ENCODE assay signal across 11 cellular contexts in the genomic region with DNA sequence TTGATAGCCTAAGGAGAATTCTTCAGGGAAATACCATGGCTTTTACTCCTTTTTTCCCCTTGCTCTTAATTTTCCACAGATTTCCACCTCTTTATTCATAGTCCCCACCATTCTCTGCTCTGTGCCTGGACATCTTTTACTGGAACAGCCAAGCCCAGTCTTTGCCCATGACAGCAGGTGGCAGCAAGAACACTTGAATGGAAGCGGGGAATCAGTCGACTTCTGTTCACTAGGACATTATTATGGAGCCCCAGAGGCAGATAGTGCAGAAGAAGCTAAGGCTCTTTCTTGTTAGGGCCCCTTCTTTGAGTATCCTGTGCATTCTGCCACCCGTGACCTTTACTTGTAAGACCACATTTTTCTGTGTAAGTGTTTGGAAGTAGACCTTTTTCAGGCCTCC. TPM values are rescaled to one million over a fixed set of nuclear protein-coding genes. Genes with fewer than 3 reads are reported as not detected.
A peak's percentile ranks its signal among the peaks of the same experiment; 100 is the strongest.
DNase-seq lines count a peak whose midpoint lies in the region; ATAC-seq and TF ChIP-seq lines count a peak whose summit lies in the region.
"Had no signal": no experiment of that assay in that cellular context is flagged by ENCODE, and none has a peak within 500 bp of the region (broad histone marks: within the 10 kb centered on the region; RNA-seq: fewer than 3 reads in every experiment).

No MANE protein-coding gene starts in this region.

- DNase-seq in NCI-H82 (lab: John Stamatoyannopoulos, UW) (peak; percentile 36), NCI-H82 treated with DMSO at 0.1 percent for 48 hours (lab: John Stamatoyannopoulos, UW; ENCODE audit: unreplicated experiment) (no peak), HL-60 (ENCODE audit: low read depth in 1 of 2, low spot score in 1 of 2) (peak in 1 of 2 experiments; percentile 79), SK-N-SH (peak; percentile 15), vagina (ENCODE audit: extremely low spot score in 2 of 2) (no peak), posterior vena cava (ENCODE audit: low spot score) (no peak)

- H3K4me2 ChIP-seq in SK-N-SH = no peak overlapping the region

- no peaks in the 10 kb centered on the region for H3K4me1 ChIP-seq in SK-N-SH (ENCODE audit: control insufficient read depth in 1 of 2, insufficient read depth in 2 of 2, low read depth in 1 of 2, low read length in 1 of 2)
- peaks cover 0 to 7% of the 10 kb centered on the region in 2 experiments for H3K4me1 ChIP-seq in neutrophil (ENCODE audit: control insufficient read depth in 1 of 2, insufficient read depth in 1 of 2, low read depth in 1 of 2, low read length in 1 of 2)
- H3K4me1 ChIP-seq in vagina = no peaks in the 10 kb centered on the region

- intact Hi-C loops in vagina (cut with DNase I) (no loop called here), posterior vena cava (cut with DNase I) (no loop called here)

- no peak overlapping the region for H3K9ac ChIP-seq in SK-N-SH

- TF ChIP-seq EP300 in SK-N-SH (IDR thresholded peaks at IDR 0.05; ENCODE audit: borderline replicate concordance in 1 of 2, low read depth in 1 of 2, low read length in 1 of 2) = no peak

- H2AFZ ChIP-seq in SK-N-SH (ENCODE audit: low read depth) = no peak overlapping the region

- CTCF ChIA-PET in SK-N-SH (lab: Yijun Ruan, JAX) = interaction anchor here (0.6 to 1.0 kb wide), 2 partner anchors 80 to 108 kb away, joined by 3 to 5 read pairs; no protein-coding TSS in a partner anchor

- H3K4me3 ChIP-seq in HL-60 (replicated peaks; ENCODE audit: insufficient read depth, low read length) (no peak overlapping the region), SK-N-SH (ENCODE audit: low read depth in 2 of 2, low read length in 1 of 2) (no peak overlapping the region), neutrophil (ENCODE audit: low read depth in 1 of 2, low read length in 1 of 2) (no peak overlapping the region), vagina (no peak overlapping the region)

- H3K27ac ChIP-seq in HL-60 (replicated peaks) (no peak overlapping the region), SK-N-SH (ENCODE audit: low read depth in 2 of 2, low read length in 1 of 2) (no peak overlapping the region), neutrophil (no peak overlapping the region), vagina (no peak overlapping the region)

- H3K9me3 ChIP-seq in SK-N-SH (no peaks in the 10 kb centered on the region), neutrophil (no peaks in the 10 kb centered on the region), vagina (no peaks in the 10 kb centered on the region)

- H3K9me2 ChIP-seq in SK-N-SH = no peaks in the 10 kb centered on the region

- no peaks in the 10 kb centered on the region for H3F3A ChIP-seq in SK-N-SH (replicated peaks; ENCODE audit: insufficient read depth)

- ATAC-seq in GM19035 (IDR thresholded peaks at IDR 0.05; ENCODE audit: unreplicated experiment) = no peak
- ATAC-seq: natural killer cell treated with Interleukin-12 subunit alpha and Interleukin-12 subunit beta and Interleukin-15 and Interleukin-18, amount 100 ng/mL, for 72 hours had no signal

- TF ChIP-seq POLR2A in vagina (IDR thresholded peaks at IDR 0.05) = no peak

- peak; percentile 11 for TF ChIP-seq CTCF in HL-60 (IDR thresholded peaks at IDR 0.05; ENCODE audit: insufficient read depth, low read length)
- TF ChIP-seq CTCF in SK-N-SH (IDR thresholded peaks at IDR 0.05) = no peak
- peak; percentile 33 for TF ChIP-seq CTCF in neutrophil (IDR thresholded peaks at IDR 0.05)
- no peak for TF ChIP-seq CTCF in vagina (IDR thresholded peaks at IDR 0.05)

- H3K27me3 ChIP-seq in HL-60 (ENCODE audit: insufficient read depth, poor library complexity, severe bottlenecking) (no peaks in the 10 kb centered on the region), SK-N-SH (ENCODE audit: insufficient read depth) (peaks cover 5% of the 10 kb centered on the region; the same call in 1 of the 2 replicates), neutrophil (peaks cover 4% of the 10 kb centered on the region), vagina (no peaks in the 10 kb centered on the region)

- POLR2A ChIA-PET in SK-N-SH (lab: Yijun Ruan, JAX) = no interaction called here

- 9% methylated on average over 3 of the region's 3 CpGs for WGBS in SK-N-SH (ENCODE audit: low lambda C conversion rate)

- TF ChIP-seq RAD21 in SK-N-SH (IDR thresholded peaks at IDR 0.05; ENCODE audit: low read length) = peak; percentile 42

- no peaks in the 10 kb centered on the region for H3K36me3 ChIP-seq in SK-N-SH (replicated peaks in 1 of 2; ENCODE audit: control insufficient read depth in 1 of 2, insufficient read depth in 2 of 2, low read length in 1 of 2)
- no peaks in the 10 kb centered on the region for H3K36me3 ChIP-seq in neutrophil
- no peaks in the 10 kb centered on the region for H3K36me3 ChIP-seq in vagina

- no peaks in the 10 kb centered on the region for H4K20me1 ChIP-seq in SK-N-SH (ENCODE audit: insufficient read depth)

- H3K79me2 ChIP-seq in SK-N-SH (ENCODE audit: insufficient read depth) = no peaks in the 10 kb centered on the region

TF ChIP-seq in SK-N-SH, 30 proteins besides CTCF, POLR2A, EP300 and RAD21:
- peak; percentile 27 for TF ChIP-seq SMC3 (IDR thresholded peaks at IDR 0.05; ENCODE audit: low read depth, low read length)
- TF ChIP-seq FOXJ3 (CRISPR knock-in tag; IDR thresholded peaks at IDR 0.05) = no peak
- TF ChIP-seq NRF1 (IDR thresholded peaks at IDR 0.05; ENCODE audit: low read depth, low read length) = no peak
- no peak for TF ChIP-seq EZH2phosphoT487 (IDR thresholded peaks at IDR 0.05; ENCODE audit: borderline replicate concordance, low read depth)
- TF ChIP-seq YY1 (IDR thresholded peaks at IDR 0.05; ENCODE audit: low read depth) = no peak
- no peak for TF ChIP-seq POLR2AphosphoS5 (IDR thresholded peaks at IDR 0.05; ENCODE audit: low read depth, low read length)
- TF ChIP-seq, protein P1, sequence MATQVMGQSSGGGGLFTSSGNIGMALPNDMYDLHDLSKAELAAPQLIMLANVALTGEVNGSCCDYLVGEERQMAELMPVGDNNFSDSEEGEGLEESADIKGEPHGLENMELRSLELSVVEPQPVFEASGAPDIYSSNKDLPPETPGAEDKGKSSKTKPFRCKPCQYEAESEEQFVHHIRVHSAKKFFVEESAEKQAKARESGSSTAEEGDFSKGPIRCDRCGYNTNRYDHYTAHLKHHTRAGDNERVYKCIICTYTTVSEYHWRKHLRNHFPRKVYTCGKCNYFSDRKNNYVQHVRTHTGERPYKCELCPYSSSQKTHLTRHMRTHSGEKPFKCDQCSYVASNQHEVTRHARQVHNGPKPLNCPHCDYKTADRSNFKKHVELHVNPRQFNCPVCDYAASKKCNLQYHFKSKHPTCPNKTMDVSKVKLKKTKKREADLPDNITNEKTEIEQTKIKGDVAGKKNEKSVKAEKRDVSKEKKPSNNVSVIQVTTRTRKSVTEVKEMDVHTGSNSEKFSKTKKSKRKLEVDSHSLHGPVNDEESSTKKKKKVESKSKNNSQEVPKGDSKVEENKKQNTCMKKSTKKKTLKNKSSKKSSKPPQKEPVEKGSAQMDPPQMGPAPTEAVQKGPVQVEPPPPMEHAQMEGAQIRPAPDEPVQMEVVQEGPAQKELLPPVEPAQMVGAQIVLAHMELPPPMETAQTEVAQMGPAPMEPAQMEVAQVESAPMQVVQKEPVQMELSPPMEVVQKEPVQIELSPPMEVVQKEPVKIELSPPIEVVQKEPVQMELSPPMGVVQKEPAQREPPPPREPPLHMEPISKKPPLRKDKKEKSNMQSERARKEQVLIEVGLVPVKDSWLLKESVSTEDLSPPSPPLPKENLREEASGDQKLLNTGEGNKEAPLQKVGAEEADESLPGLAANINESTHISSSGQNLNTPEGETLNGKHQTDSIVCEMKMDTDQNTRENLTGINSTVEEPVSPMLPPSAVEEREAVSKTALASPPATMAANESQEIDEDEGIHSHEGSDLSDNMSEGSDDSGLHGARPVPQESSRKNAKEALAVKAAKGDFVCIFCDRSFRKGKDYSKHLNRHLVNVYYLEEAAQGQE (IDR thresholded peaks at IDR 0.05; ENCODE audit: low read depth, low read length) = no peak
- TF ChIP-seq, protein P2, sequence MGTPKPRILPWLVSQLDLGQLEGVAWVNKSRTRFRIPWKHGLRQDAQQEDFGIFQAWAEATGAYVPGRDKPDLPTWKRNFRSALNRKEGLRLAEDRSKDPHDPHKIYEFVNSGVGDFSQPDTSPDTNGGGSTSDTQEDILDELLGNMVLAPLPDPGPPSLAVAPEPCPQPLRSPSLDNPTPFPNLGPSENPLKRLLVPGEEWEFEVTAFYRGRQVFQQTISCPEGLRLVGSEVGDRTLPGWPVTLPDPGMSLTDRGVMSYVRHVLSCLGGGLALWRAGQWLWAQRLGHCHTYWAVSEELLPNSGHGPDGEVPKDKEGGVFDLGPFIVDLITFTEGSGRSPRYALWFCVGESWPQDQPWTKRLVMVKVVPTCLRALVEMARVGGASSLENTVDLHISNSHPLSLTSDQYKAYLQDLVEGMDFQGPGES (IDR thresholded peaks at IDR 0.05; ENCODE audit: low read depth, low read length) = no peak

RNA-seq across cellular contexts. Expression of a gene that starts 6.3 kb away (rescaled TPM):
- polyA plus RNA-seq in SK-N-SH (2012; rRNA removed) = not detected in 2 replicates
- polyA plus RNA-seq in SK-N-SH (2012; cell fraction: cytosol; rRNA removed) = not detected in 2 replicates
- not detected in 2 replicates for polyA plus RNA-seq in SK-N-SH (2012; cell fraction: nucleus; rRNA removed)
- total RNA-seq in vagina = not detected
- total RNA-seq in posterior vena cava = not detected
- total RNA-seq: fibroblast of lung; natural killer cell treated with Interleukin-12 subunit alpha and Interleukin-12 subunit beta and Interleukin-15 and Interleukin-18, amount 100 ng/mL, for 72 hours had no signal
- polyA plus RNA-seq: BJ, fibroblast of lung had no signal

RNA-seq across cellular contexts. Expression of a gene that starts 40.9 kb away (rescaled TPM):
- polyA plus RNA-seq in SK-N-SH (2012; rRNA removed) = not detected in 2 replicates
- polyA plus RNA-seq in SK-N-SH (2012; cell fraction: cytosol; rRNA removed) = not detected in 2 replicates
- not detected in 2 replicates for polyA plus RNA-seq in SK-N-SH (2012; cell fraction: nucleus; rRNA removed)
- total RNA-seq in vagina (not detected), posterior vena cava (not detected)
- total RNA-seq: fibroblast of lung; natural killer cell treated with Interleukin-12 subunit alpha and Interleukin-12 subunit beta and Interleukin-15 and Interleukin-18, amount 100 ng/mL, for 72 hours had no signal
- polyA plus RNA-seq: BJ, fibroblast of lung had no signal

RNA-seq across cellular contexts. Expression of a gene that starts 51.2 kb away (rescaled TPM):
- not detected in 2 replicates for polyA plus RNA-seq in SK-N-SH (2012; rRNA removed)
- polyA plus RNA-seq in SK-N-SH (2012; cell fraction: cytosol; rRNA removed) = not detected in 2 replicates
- polyA plus RNA-seq in SK-N-SH (2012; cell fraction: nucleus; rRNA removed) = not detected in 2 replicates
- total RNA-seq in vagina (not detected), posterior vena cava (not detected)
- total RNA-seq: fibroblast of lung; natural killer cell treated with Interleukin-12 subunit alpha and Interleukin-12 subunit beta and Interleukin-15 and Interleukin-18, amount 100 ng/mL, for 72 hours had no signal
- polyA plus RNA-seq: BJ, fibroblast of lung had no signal

RNA-seq across cellular contexts. Expression of a gene that starts 59.3 kb away (rescaled TPM):
- polyA plus RNA-seq in SK-N-SH (2012; rRNA removed) = 1.5 and 1.6 TPM in 2 replicates
- 1.4 and 1.9 TPM in 2 replicates for polyA plus RNA-seq in SK-N-SH (2012; cell fraction: cytosol; rRNA removed)
- polyA plus RNA-seq in SK-N-SH (2012; cell fraction: nucleus; rRNA removed) = 1.4 and 1.8 TPM in 2 replicates
- total RNA-seq in vagina (not detected), posterior vena cava (not detected)
- total RNA-seq: natural killer cell treated with Interleukin-12 subunit alpha and Interleukin-12 subunit beta and Interleukin-15 and Interleukin-18, amount 100 ng/mL, for 72 hours had no signal
- polyA plus RNA-seq: BJ, fibroblast of lung had no signal

Comparison
In these comparisons a context has a peak if more than half of its experiments do, and no peak if none do; other contexts are left out.
1. DNase-seq: peak in NCI-H82 (single experiment) and SK-N-SH (single experiment); none in NCI-H82 treated with DMSO at 0.1 percent for 48 hours (single experiment), vagina (0 of 2) and posterior vena cava (single experiment).
2. CTCF ChIP-seq: peak in HL-60 (single experiment) and neutrophil (single experiment); none in SK-N-SH (single experiment) and vagina (0 of 3).